Comparison of ENCODE assay signal across 8 cellular contexts in genomic region chr2:64766841-64767669, GRCh38.
DNase-seq lines count a peak whose midpoint lies in the region; ATAC-seq, FAIRE-seq and TF ChIP-seq lines count a peak whose summit lies in the region.

No MANE protein-coding gene starts in this region.

- TF ChIP-seq POLR2A in H1 (IDR thresholded peaks at IDR 0.05; ENCODE audit: control extremely low read depth in 1 of 2, low read depth in 2 of 2, low read length in 2 of 2): no peak

- no peak overlapping the region for H2BK12ac ChIP-seq in H1 (ENCODE audit: low read depth, low read length)

- peak overlapping the region; percentile 41; the same call in 1 of the 2 replicates for H2AFZ ChIP-seq in H1 (ENCODE audit: low read length)

- H3K56ac ChIP-seq in H1 (replicated peaks; ENCODE audit: insufficient read length, low read depth, low read length): no peak overlapping the region

- ATAC-seq in GM18517 (IDR thresholded peaks at IDR 0.05; ENCODE audit: unreplicated experiment): no peak

- H2BK20ac ChIP-seq in H1 (ENCODE audit: low read length): no peak overlapping the region

- H3K23me2 ChIP-seq in H1 (ENCODE audit: low read depth, low read length): peaks cover 7% of the 10 kb centered on the region; the same call in 1 of the 2 replicates

- H3K14ac ChIP-seq in H1 (ENCODE audit: insufficient read length): no peak overlapping the region

- H3K27ac ChIP-seq in DOHH2 (ENCODE audit: low read depth, low read length) (peak overlapping the region; percentile 18; the same call in 1 of the 2 replicates), H1 (ENCODE audit: low read depth, low read length) (no peak overlapping the region)

- no peak overlapping the region for H2BK15ac ChIP-seq in H1 (ENCODE audit: low read length)

- H3K79me1 ChIP-seq in H1 (ENCODE audit: low read depth, low read length): no peaks in the 10 kb centered on the region

- H3K79me2 ChIP-seq in DOHH2 (ENCODE audit: control insufficient read depth, low read length) (no peaks in the 10 kb centered on the region), H1 (ENCODE audit: control insufficient read depth in 1 of 2, insufficient read depth in 2 of 2, low read length in 2 of 2) (no peaks in the 10 kb centered on the region)

- H3F3A ChIP-seq in DOHH2 (ENCODE audit: control insufficient read depth, insufficient read depth): peaks cover 16% of the 10 kb centered on the region; the same call in 1 of the 2 replicates

- H4K5ac ChIP-seq in H1 (ENCODE audit: insufficient read length, low read depth, low read length): no peak overlapping the region

- TF ChIP-seq CTCF in DOHH2 (IDR thresholded peaks at IDR 0.05; ENCODE audit: low read depth, low read length, poor library complexity, severe bottlenecking) (no peak), H1 (IDR thresholded peaks at IDR 0.05; ENCODE audit: control extremely low read depth in 1 of 3, insufficient read depth in 1 of 3, low read depth in 1 of 3, low read length in 3 of 3) (no peak)

- H3K9me3 ChIP-seq in DOHH2 (ENCODE audit: control insufficient read depth, insufficient read depth, low read length) (no peaks in the 10 kb centered on the region), H1 (ENCODE audit: insufficient read depth in 2 of 2, low read depth in 1 of 2, low read length in 1 of 2) (no peaks in the 10 kb centered on the region)

- no peaks in the 10 kb centered on the region for H3K9me2 ChIP-seq in DOHH2 (replicated peaks; ENCODE audit: control insufficient read depth, low read length)

- H4K20me1 ChIP-seq in DOHH2 (ENCODE audit: control insufficient read depth, insufficient read depth, low read depth, low read length): no peaks in the 10 kb centered on the region
- no peaks in the 10 kb centered on the region for H4K20me1 ChIP-seq in H1 (replicated peaks in 1 of 2; ENCODE audit: control insufficient read depth in 1 of 2, insufficient read depth in 2 of 2, low read length in 2 of 2)

- H3K4me2 ChIP-seq in DOHH2 (ENCODE audit: low read length): peak overlapping the region; percentile 88
- peak overlapping the region; percentile 75 to 84 for H3K4me2 ChIP-seq in H1 (ENCODE audit: insufficient read depth in 1 of 2, low read depth in 2 of 2, low read length in 2 of 2)

- no peak overlapping the region for H3K23ac ChIP-seq in H1 (ENCODE audit: insufficient read length)

- FAIRE-seq in H1 (lab: Jason Lieb, UNC): no peak

- H3K36me3 ChIP-seq in DOHH2 (ENCODE audit: control insufficient read depth, low read length) (no peaks in the 10 kb centered on the region), H1 (ENCODE audit: control insufficient read depth in 2 of 4, insufficient read depth in 4 of 4, low read length in 3 of 4) (no peaks in the 10 kb centered on the region)

- H3K27me3 ChIP-seq in DOHH2 (ENCODE audit: control insufficient read depth, low read length) (no peaks in the 10 kb centered on the region), H1 (replicated peaks in 1 of 4; ENCODE audit: control insufficient read depth in 3 of 4, extremely low read depth in 1 of 4, insufficient read depth in 3 of 4, low read length in 3 of 4) (peaks cover 3 to 23% (median 15%) of the 10 kb centered on the region in 4 experiments)

- H2BK120ac ChIP-seq in H1 (replicated peaks; ENCODE audit: low read depth, low read length): no peak overlapping the region

- no peak overlapping the region for H2BK5ac ChIP-seq in H1 (ENCODE audit: low read depth, low read length)

- no peak for TF ChIP-seq EP300 in H1 (IDR thresholded peaks at IDR 0.05; ENCODE audit: borderline replicate concordance in 1 of 2, low read depth in 2 of 2, low read length in 2 of 2)

- 28% methylated on average over 13 of the region's 13 CpGs; no CpG with 5 or more reads in 1 of the 2 experiments for WGBS in H1 (ENCODE audit: extremely low coverage in 1 of 2, insufficient coverage in 1 of 2, insufficient read length in 1 of 2, insufficient replicate concordance in 2 of 2, low coverage in 1 of 2, low lambda C conversion rate in 2 of 2, missing lambda C conversion rate in 1 of 2), 2 experiments

- POLR2A ChIA-PET in H1 (lab: Charles Lee; ENCODE audit: partially characterized antibody): interaction anchor here (1.3 kb wide), 2 partner anchors 28 to 112 kb away, joined by 3 to 5 read pairs; no protein-coding TSS in a partner anchor

- CTCF ChIA-PET in H1 (lab: Charles Lee; ENCODE audit: partially characterized antibody): interaction anchor here (0.8 to 1.3 kb wide), 5 partner anchors 14 to 113 kb away, joined by 3 read pairs; partner anchors contain the start of gene SERTAD2

- H4K91ac ChIP-seq in H1 (replicated peaks; ENCODE audit: insufficient read length, low read length): no peak overlapping the region

- H3K18ac ChIP-seq in H1 (ENCODE audit: extremely low read depth, low read length): no peak overlapping the region

- DNase-seq in HCEC 1CT: peak; percentile 37
- DNase-seq in RPMI8226: peak; percentile 32
- no peak for DNase-seq in H1 (ENCODE audit: low read depth in 1 of 2, low spot score in 2 of 2)
- peak; percentile 28 for DNase-seq in myocyte (ENCODE audit: low read depth)
- DNase-seq in NCI-H2081 (lab: John Stamatoyannopoulos, UW): no peak
- DNase-seq in SW 1271 (lab: John Stamatoyannopoulos, UW): no peak

- H3K4me3 ChIP-seq in DOHH2 (ENCODE audit: low read length): peak overlapping the region; percentile 76
- H3K4me3 ChIP-seq in H1 (ENCODE audit: extremely low read depth in 1 of 4, insufficient read depth in 2 of 4, low read depth in 3 of 4, low read length in 4 of 4): peak overlapping the region; percentile 51 to 79 (median 59)

- no peak overlapping the region for H3K9ac ChIP-seq in H1 (replicated peaks in 1 of 4; ENCODE audit: extremely low read depth in 1 of 4, low read depth in 3 of 4, low read length in 3 of 4)

- H3K4ac ChIP-seq in H1 (replicated peaks; ENCODE audit: insufficient read length, low read depth, low read length): no peak overlapping the region

- no peak overlapping the region for H2AK5ac ChIP-seq in H1 (ENCODE audit: low read depth, low read length)

- no peak overlapping the region for H4K8ac ChIP-seq in H1 (ENCODE audit: extremely low read depth, insufficient read depth, low read length)

- peaks cover 30% of the 10 kb centered on the region for H3K4me1 ChIP-seq in DOHH2 (ENCODE audit: control insufficient read depth, low read length)
- H3K4me1 ChIP-seq in H1 (replicated peaks in 1 of 4; ENCODE audit: control insufficient read depth in 3 of 4, insufficient read depth in 4 of 4, low read length in 3 of 4): peaks cover 2 to 7% (median 3%) of the 10 kb centered on the region in 4 experiments; a peak in 4 of 7 replicates

- TF ChIP-seq RAD21 in H1 (IDR thresholded peaks at IDR 0.05 in 1 of 2, conservative IDR thresholded peaks at IDR 0.05 in 1 of 2; ENCODE audit: low read depth in 2 of 2, low read length in 2 of 2): no peak

TF ChIP-seq in H1, 55 proteins besides CTCF, POLR2A, EP300 and RAD21:
- TF ChIP-seq SIX5 (IDR thresholded peaks at IDR 0.05; ENCODE audit: low read depth, low read length): no peak
- no peak for TF ChIP-seq SP2 (IDR thresholded peaks at IDR 0.05; ENCODE audit: low read length)
- no peak for TF ChIP-seq SP4 (IDR thresholded peaks at IDR 0.05; ENCODE audit: low read length)
- TF ChIP-seq, protein P1, sequence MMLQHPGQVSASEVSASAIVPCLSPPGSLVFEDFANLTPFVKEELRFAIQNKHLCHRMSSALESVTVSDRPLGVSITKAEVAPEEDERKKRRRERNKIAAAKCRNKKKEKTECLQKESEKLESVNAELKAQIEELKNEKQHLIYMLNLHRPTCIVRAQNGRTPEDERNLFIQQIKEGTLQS (IDR thresholded peaks at IDR 0.05; ENCODE audit: insufficient read depth, low read depth, low read length): no peak
- TF ChIP-seq GTF2F1 (IDR thresholded peaks at IDR 0.05; ENCODE audit: borderline replicate concordance, low read depth, low read length): no peak
- TF ChIP-seq RFX5 (IDR thresholded peaks at IDR 0.05; ENCODE audit: borderline replicate concordance, low read depth, low read length): no peak
- no peak for TF ChIP-seq SUZ12 (IDR thresholded peaks at IDR 0.05; ENCODE audit: low read length)
- TF ChIP-seq ASH2L (IDR thresholded peaks at IDR 0.05; ENCODE audit: low read length): no peak
- no peak for TF ChIP-seq POU5F1 (IDR thresholded peaks at IDR 0.05; ENCODE audit: low read depth, low read length)

Comparison
In these comparisons a context has a peak if more than half of its experiments do, and no peak if none do; other contexts are left out.
1. DNase-seq: peak in HCEC 1CT (single experiment), RPMI8226 (single experiment) and myocyte (single experiment); none in H1 (0 of 2), NCI-H2081 (0 of 2) and SW 1271 (0 of 2).